Comparison of ENCODE assay signal across 13 cellular contexts in genomic region chr7:158602905-158603772, GRCh38.
DNase-seq lines count a peak whose midpoint lies in the region; ATAC-seq and TF ChIP-seq lines count a peak whose summit lies in the region.
"Had no signal": no experiment of that assay in that cellular context is flagged by ENCODE, and none has a peak within 500 bp of the region (broad histone marks: within the 10 kb centered on the region; RNA-seq: fewer than 3 reads in every experiment).

No MANE protein-coding gene starts in this region.

- TF ChIP-seq CTCF in MM.1S (IDR thresholded peaks at IDR 0.05; ENCODE audit: low read length): no peak

- H3K9ac ChIP-seq in MM.1S (ENCODE audit: low read length): no peak overlapping the region

- no peaks in the 10 kb centered on the region for H4K20me1 ChIP-seq in MM.1S (ENCODE audit: insufficient read depth, low read length)

- H3K9me2 ChIP-seq in MM.1S (replicated peaks; ENCODE audit: insufficient read depth, low read length): no peaks in the 10 kb centered on the region

- no peak overlapping the region for H3K4me2 ChIP-seq in MM.1S (ENCODE audit: low read depth, low read length)

- no peaks in the 10 kb centered on the region for H3K79me2 ChIP-seq in MM.1S (ENCODE audit: low read length)

- no peaks in the 10 kb centered on the region for H3K36me3 ChIP-seq in MM.1S (replicated peaks; ENCODE audit: insufficient read depth, low read length)
- H3K36me3 ChIP-seq: cardiac muscle cell had no signal

- H3K27me3 ChIP-seq in MM.1S (replicated peaks; ENCODE audit: insufficient read depth, low read length): no peaks in the 10 kb centered on the region
- H3K27me3 ChIP-seq: cardiac muscle cell, neutrophil had no signal

- DNase-seq in germinal center (ENCODE audit: low spot score): peak; percentile 12
- no peak for DNase-seq in DMS53 treated with DMSO at 0.1 percent for 48 hours (lab: John Stamatoyannopoulos, UW; ENCODE audit: unreplicated experiment)
- no peak for DNase-seq in RKO (ENCODE audit: low spot score)
- no peak for DNase-seq in MM.1S
- DNase-seq in NAMALWA (ENCODE audit: low spot score): no peak
- DNase-seq: left ventricle myocardium superior; NCI-H748 treated with DMSO at 0.1 percent for 48 hours; stimulated activated naive CD4-positive, alpha-beta T cell treated with Interleukin-2 at 50 U/mL for 16 hours had no signal

- H3K27ac ChIP-seq in MM.1S (ENCODE audit: low read length): no peak overlapping the region
- H3K27ac ChIP-seq: cardiac muscle cell, neutrophil had no signal

- no peak overlapping the region for H3K4me3 ChIP-seq in MM.1S (ENCODE audit: low read length)
- H3K4me3 ChIP-seq: cardiac muscle cell had no signal

- H3K9me3 ChIP-seq in MM.1S (replicated peaks; ENCODE audit: insufficient read depth, low read length): no peaks in the 10 kb centered on the region
- H3K9me3 ChIP-seq: neutrophil had no signal

- H3K4me1 ChIP-seq in MM.1S (ENCODE audit: low read length): no peaks in the 10 kb centered on the region

- no peaks in the 10 kb centered on the region for H3F3A ChIP-seq in MM.1S (ENCODE audit: insufficient read depth, low read length)

- ATAC-seq in GM18508 (IDR thresholded peaks at IDR 0.05; ENCODE audit: insufficient read depth, unreplicated experiment) (peak; percentile 45), GM21515 (IDR thresholded peaks at IDR 0.05; ENCODE audit: unreplicated experiment) (peak; percentile 59), HG03378 (IDR thresholded peaks at IDR 0.05; ENCODE audit: unreplicated experiment) (peak; percentile 52)
- ATAC-seq: left ventricle myocardium superior had no signal

- no peak overlapping the region for H2AFZ ChIP-seq in MM.1S (ENCODE audit: low read length)
